25 cellular contexts compared by ENCODE assay signal in the genomic region with DNA sequence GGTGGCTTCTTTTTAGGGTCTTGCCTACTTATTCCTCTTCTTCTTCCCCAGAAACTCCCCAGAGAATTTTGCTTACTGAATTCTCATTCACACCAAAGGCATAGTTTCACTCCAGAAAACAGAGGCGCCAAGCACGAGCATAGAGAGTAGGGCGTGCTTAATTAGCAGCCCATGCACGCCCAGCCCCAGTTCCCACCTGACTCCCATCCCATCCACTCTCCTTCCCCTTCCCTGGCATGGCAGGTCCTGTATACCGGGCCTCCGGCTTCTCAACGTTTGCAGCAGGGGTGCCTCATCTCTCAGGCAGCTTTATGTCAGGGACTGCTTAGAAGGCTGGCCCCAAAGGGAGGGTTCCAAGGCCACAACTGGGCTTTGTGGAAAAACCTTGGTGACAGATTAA.
DNase-seq lines count a peak whose midpoint lies in the region; ATAC-seq and TF ChIP-seq lines count a peak whose summit lies in the region.
"Had no signal": no experiment of that assay in that cellular context is flagged by ENCODE, and none has a peak within 500 bp of the region (broad histone marks: within the 10 kb centered on the region; RNA-seq: fewer than 3 reads in every experiment).

No MANE protein-coding gene starts in this region.

- H3K9ac ChIP-seq in BLaER1 treated with 17β-estradiol and CSF1 and Interleukin-3, amounts not matched to agents 10 nM and 100 nM = peak overlapping the region in 1 of 11 experiments; percentile 30; a peak in 2 of 22 replicates
- no peak overlapping the region for H3K9ac ChIP-seq in rectal smooth muscle tissue (ENCODE audit: low read length)

- H3K27ac ChIP-seq in BLaER1 treated with 17β-estradiol and CSF1 and Interleukin-3, amounts not matched to agents 10 nM and 100 nM = no peak overlapping the region
- peak overlapping the region; percentile 71 for H3K27ac ChIP-seq in rectal smooth muscle tissue (ENCODE audit: low read depth, low read length)
- H3K27ac ChIP-seq: thyroid gland had no signal

- peaks cover 0 to 93% (median 62%) of the 10 kb centered on the region in 11 experiments; a peak in 21 of 22 replicates for H4K20me1 ChIP-seq in BLaER1 treated with 17β-estradiol and CSF1 and Interleukin-3, amounts not matched to agents 10 nM and 100 nM

- H3K4me3 ChIP-seq in BLaER1 treated with 17β-estradiol and CSF1 and Interleukin-3, amounts not matched to agents 10 nM and 100 nM = no peak overlapping the region
- H3K4me3 ChIP-seq in rectal smooth muscle tissue (ENCODE audit: low read length) = no peak overlapping the region
- H3K4me3 ChIP-seq: Peyer's patch, thyroid gland had no signal

- H3K27me3 ChIP-seq in BLaER1 treated with 17β-estradiol and CSF1 and Interleukin-3, amounts not matched to agents 10 nM and 100 nM = no peaks in the 10 kb centered on the region
- H3K27me3 ChIP-seq in rectal smooth muscle tissue (ENCODE audit: control insufficient read depth, insufficient read depth, low read length) = no peaks in the 10 kb centered on the region
- H3K27me3 ChIP-seq: Peyer's patch, thyroid gland had no signal

- H3K27me3 Mint-ChIP-seq in HFFc6 (ENCODE audit: insufficient read depth) = peaks cover 34% of the 10 kb centered on the region
- H3K27me3 Mint-ChIP-seq: activated naive CD4-positive, alpha-beta T cell treated with anti-CD3 and anti-CD28 coated beads, Interleukin-2, amount 10 ng/mL, durations not matched to agents 7 days and 5 days had no signal

- no peaks in the 10 kb centered on the region for H3K9me3 Mint-ChIP-seq in HFFc6
- H3K9me3 Mint-ChIP-seq: activated naive CD4-positive, alpha-beta T cell treated with anti-CD3 and anti-CD28 coated beads, Interleukin-2, amount 10 ng/mL, durations not matched to agents 7 days and 5 days had no signal

- peaks cover 52% of the 10 kb centered on the region for H3K4me1 Mint-ChIP-seq in HFFc6 (ENCODE audit: low read depth)

- H3K36me3 Mint-ChIP-seq in HFFc6 (ENCODE audit: low read depth) = peaks cover 38% of the 10 kb centered on the region

- DNase-seq in HFFc6 = no peak
- peak; percentile 56 for DNase-seq in left kidney (ENCODE audit: low read depth, low spot score)
- no peak for DNase-seq in DMS114 treated with DMSO at 0.1 percent for 48 hours (lab: John Stamatoyannopoulos, UW; ENCODE audit: unreplicated experiment)
- no peak for DNase-seq in AG08396 (ENCODE audit: low spot score)
- DNase-seq in DMS 273 (lab: John Stamatoyannopoulos, UW; ENCODE audit: unreplicated experiment) = no peak
- DNase-seq: activated CD4-positive, CD25-positive, alpha-beta regulatory T cell treated with anti-CD3 and anti-CD28 coated beads, Interleukin-2, amount 50 U/mL, for 72 hours; activated naive CD4-positive, alpha-beta T cell treated with anti-CD3 and anti-CD28 coated beads, Interleukin-2, amount 10 ng/mL, durations not matched to agents 7 days and 5 days; activated T-cell treated with anti-CD3 and anti-CD28 coated beads, Interleukin-2, amount 50 U/mL, for 1 hour; anterior cingulate cortex; CD4-positive, CD25-positive, alpha-beta regulatory T cell; DMS 273 treated with DMSO at 0.1 percent for 48 hours; head of caudate nucleus; KG1; kidney glomerular epithelial cell; NCI-H1436 treated with DMSO at 0.1 percent for 48 hours; NCI-H510A treated with DMSO at 0.1 percent for 48 hours; Peyer's patch; stimulated activated CD4-positive, alpha-beta T cell treated with anti-CD3 and anti-CD28 coated beads, Interleukin-4, amount 100 ng/mL, for 4 hours; stimulated activated naive CD4-positive, alpha-beta T cell treated with Interleukin-2 at 50 U/mL for 16 hours; T-helper 1 cell; thyroid gland had no signal

- H3K36me3 ChIP-seq in BLaER1 treated with 17β-estradiol and CSF1 and Interleukin-3, amounts not matched to agents 10 nM and 100 nM = peaks cover 60 to 93% (median 82%) of the 10 kb centered on the region in 11 experiments
- peaks cover 17% of the 10 kb centered on the region for H3K36me3 ChIP-seq in rectal smooth muscle tissue (ENCODE audit: control insufficient read depth, insufficient read depth, low read length)

- H3K4me1 ChIP-seq in BLaER1 treated with 17β-estradiol and CSF1 and Interleukin-3, amounts not matched to agents 10 nM and 100 nM = peaks cover 19 to 35% (median 22%) of the 10 kb centered on the region in 10 experiments
- peaks cover 40% of the 10 kb centered on the region for H3K4me1 ChIP-seq in rectal smooth muscle tissue (ENCODE audit: control insufficient read depth, insufficient read depth, low read length)

- H3K27ac Mint-ChIP-seq in HFFc6 = peak overlapping the region; percentile 57; the same call in 1 of the 2 replicates
- H3K27ac Mint-ChIP-seq: activated naive CD4-positive, alpha-beta T cell treated with anti-CD3 and anti-CD28 coated beads, Interleukin-2, amount 10 ng/mL, durations not matched to agents 7 days and 5 days had no signal

- H3K4me2 ChIP-seq in BLaER1 treated with 17β-estradiol and CSF1 and Interleukin-3, amounts not matched to agents 10 nM and 100 nM = peak overlapping the region in 7 of 11 experiments; percentile 1 to 71 (median 48); a peak in 12 of 22 replicates

- ATAC-seq in GM18870 (IDR thresholded peaks at IDR 0.05; ENCODE audit: unreplicated experiment) = no peak
- ATAC-seq: right cardiac atrium had no signal

- H3K4me3 Mint-ChIP-seq in HFFc6 = no peak overlapping the region
- H3K4me3 Mint-ChIP-seq: activated naive CD4-positive, alpha-beta T cell treated with anti-CD3 and anti-CD28 coated beads, Interleukin-2, amount 10 ng/mL, durations not matched to agents 7 days and 5 days; CD4-positive, CD25-positive, alpha-beta regulatory T cell had no signal

- H3K9me3 ChIP-seq in BLaER1 treated with 17β-estradiol and CSF1 and Interleukin-3, amounts not matched to agents 10 nM and 100 nM (replicated peaks in 1 of 11) = peaks cover 0 to 14% (median 9%) of the 10 kb centered on the region in 11 experiments; a peak in 15 of 22 replicates
- H3K9me3 ChIP-seq: Peyer's patch, thyroid gland had no signal

- no peak for TF ChIP-seq CTCF in HFFc6 (IDR thresholded peaks at IDR 0.05)
